Comparison of ENCODE assay signal across 22 cellular contexts in genomic region chr5:29649321-29649720, GRCh38.
"Had no signal": no experiment of that assay in that cellular context is flagged by ENCODE, and none has a peak within 500 bp of the region (broad histone marks: within the 10 kb centered on the region; RNA-seq: fewer than 3 reads in every experiment).

No MANE protein-coding gene starts in this region.

- H3K27me3 ChIP-seq: dorsolateral prefrontal cortex, esophagus muscularis mucosa, foreskin keratinocyte, gastroesophageal sphincter, heart right ventricle, left lung had no signal

- FAIRE-seq: endothelial cell of umbilical vein had no signal

- H3K36me3 ChIP-seq: esophagus muscularis mucosa, gastroesophageal sphincter, heart right ventricle, left lung, lower lobe of right lung had no signal

- H3K9me3 ChIP-seq: esophagus muscularis mucosa, gastroesophageal sphincter, lower lobe of right lung had no signal

- H3K4me3 ChIP-seq: coronary artery, dorsolateral prefrontal cortex, esophagus muscularis mucosa, gastroesophageal sphincter, heart right ventricle, left lung, lower lobe of right lung had no signal

- DNase-seq: dermis blood vessel endothelial cell; dorsolateral prefrontal cortex; effector CD4-positive, alpha-beta T cell; effector memory CD4-positive, alpha-beta T cell; foreskin keratinocyte; glutamatergic neuron; head of caudate nucleus; heart right ventricle; hypothalamus; immature natural killer cell; islet precursor cell; left cardiac atrium; left lung; left ventricle myocardium superior; lower lobe of right lung; mesenchymal stem cell; midbrain; naive thymus-derived CD4-positive, alpha-beta T cell had no signal

- H3K4me1 ChIP-seq: esophagus muscularis mucosa, foreskin keratinocyte, gastroesophageal sphincter, heart right ventricle, left lung, lower lobe of right lung had no signal

- ATAC-seq: foreskin keratinocyte; gastroesophageal sphincter; heart right ventricle; left cardiac atrium; left lung; left ventricle myocardium superior; lower lobe of right lung; naive thymus-derived CD4-positive, alpha-beta T cell had no signal

- H3K27ac ChIP-seq: coronary artery, dorsolateral prefrontal cortex, esophagus muscularis mucosa, foreskin keratinocyte, gastroesophageal sphincter, heart right ventricle, left lung, lower lobe of right lung had no signal
